Comparison of ENCODE assay signal across 1 cellular context in genomic region chr12:29599397-29599796, GRCh38.
TF ChIP-seq lines count a peak whose summit lies in the region.

No MANE protein-coding gene starts in this region.

TF ChIP-seq in IMR-90, 13 proteins besides CTCF, POLR2A, EP300 and RAD21:
- TF ChIP-seq MXI1 (IDR thresholded peaks at IDR 0.05; ENCODE audit: borderline replicate concordance, low read depth, low read length) (no peak), MAZ (IDR thresholded peaks at IDR 0.05; ENCODE audit: borderline replicate concordance, low read depth, low read length) (no peak), CHD1 (IDR thresholded peaks at IDR 0.05; ENCODE audit: low read depth, low read length) (no peak), RFX5 (IDR thresholded peaks at IDR 0.05; ENCODE audit: low read depth, low read length) (no peak), CEBPB (IDR thresholded peaks at IDR 0.05; ENCODE audit: low read depth, low read length) (no peak), NFE2L2 (IDR thresholded peaks at IDR 0.05; ENCODE audit: low read depth, low read length) (no peak), RCOR1 (IDR thresholded peaks at IDR 0.05; ENCODE audit: insufficient replicate concordance, low read length) (no peak), MAFK (IDR thresholded peaks at IDR 0.05; ENCODE audit: low read depth, low read length) (no peak), FOS (IDR thresholded peaks at IDR 0.05; ENCODE audit: low read depth, low read length) (no peak), USF2 (IDR thresholded peaks at IDR 0.05; ENCODE audit: low read depth, low read length) (no peak), BHLHE40 (IDR thresholded peaks at IDR 0.05; ENCODE audit: low read depth, low read length) (no peak)
- TF ChIP-seq, protein P1, sequence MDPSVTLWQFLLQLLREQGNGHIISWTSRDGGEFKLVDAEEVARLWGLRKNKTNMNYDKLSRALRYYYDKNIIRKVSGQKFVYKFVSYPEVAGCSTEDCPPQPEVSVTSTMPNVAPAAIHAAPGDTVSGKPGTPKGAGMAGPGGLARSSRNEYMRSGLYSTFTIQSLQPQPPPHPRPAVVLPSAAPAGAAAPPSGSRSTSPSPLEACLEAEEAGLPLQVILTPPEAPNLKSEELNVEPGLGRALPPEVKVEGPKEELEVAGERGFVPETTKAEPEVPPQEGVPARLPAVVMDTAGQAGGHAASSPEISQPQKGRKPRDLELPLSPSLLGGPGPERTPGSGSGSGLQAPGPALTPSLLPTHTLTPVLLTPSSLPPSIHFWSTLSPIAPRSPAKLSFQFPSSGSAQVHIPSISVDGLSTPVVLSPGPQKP (IDR thresholded peaks at IDR 0.05; ENCODE audit: borderline replicate concordance, low read depth, low read length): no peak
